Comparison of ENCODE assay signal across 8 cellular contexts in the genomic region with DNA sequence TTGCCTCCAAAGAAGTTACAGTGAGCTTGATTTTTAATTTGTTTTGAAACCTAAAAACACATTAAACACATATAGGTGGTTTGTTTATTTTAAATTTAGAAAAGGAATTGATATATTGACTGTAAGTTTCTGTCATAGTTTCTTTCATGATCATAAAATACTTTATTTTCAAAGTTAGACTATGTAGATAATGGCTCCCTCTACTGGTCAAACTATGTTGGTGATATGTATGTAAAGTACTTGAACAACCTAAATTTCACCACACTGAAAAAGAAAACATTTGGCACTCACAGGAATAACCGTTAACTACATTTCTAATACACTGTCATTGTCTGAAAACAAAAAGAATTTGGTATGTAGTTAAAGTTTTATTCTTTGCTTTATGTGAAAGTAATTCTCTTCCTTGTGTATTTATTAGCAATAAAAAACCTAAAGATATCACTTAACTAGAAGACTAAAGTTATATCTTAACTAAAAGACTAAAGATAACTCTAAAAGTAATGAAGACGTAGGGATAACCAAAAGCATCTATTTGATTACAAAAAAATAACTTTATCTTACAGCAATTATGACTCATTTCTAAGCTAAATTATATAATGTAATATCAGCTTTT.
DNase-seq lines count a peak whose midpoint lies in the region; ATAC-seq and TF ChIP-seq lines count a peak whose summit lies in the region.

No MANE protein-coding gene starts in this region.

- DNase-seq in GM04504 (ENCODE audit: low read depth) (peak; percentile 3), NCI-H2227 treated with DMSO at 0.1 percent for 48 hours (lab: John Stamatoyannopoulos, UW) (peak; percentile 47), MCF 10A (ENCODE audit: unreplicated experiment) (peak; percentile 49), mesenchymal stem cell (peak; percentile 26)
- no peak for DNase-seq in NK-92 treated with Interleukin-12 subunit alpha and Interleukin-12 subunit beta, amount 100 ng/mL, for 24 hours (lab: John Stamatoyannopoulos, UW)
- DNase-seq in activated naive CD4-positive, alpha-beta T cell treated with Interleukin-2 at 50 U/mL for 16 hours = no peak
- DNase-seq in activated T-cell treated with anti-CD3 and anti-CD28 coated beads, Interleukin-2, amount 50 U/mL, for 48 hours = no peak

- ATAC-seq in HG02798 (IDR thresholded peaks at IDR 0.05; ENCODE audit: poor library complexity, unreplicated experiment) = peak; percentile 70

- peak; percentile 46 for TF ChIP-seq CTCF in MCF 10A (IDR thresholded peaks at IDR 0.05; ENCODE audit: unreplicated experiment)

- WGBS in mesenchymal stem cell = no CpG with 5 or more reads among the region's 2 CpGs

- H3K27ac Mint-ChIP-seq in MCF 10A (ENCODE audit: low read depth, unreplicated experiment) = no peak overlapping the region

- intact Hi-C loops in MCF 10A (cut with micrococcal nuclease) = loop anchor here (1.0 to 10.0 kb wide), 3 partner anchors 383 to 742 kb away; no protein-coding TSS in a partner anchor

- H3K14ac ChIP-seq in mesenchymal stem cell (ENCODE audit: low read length in 2 of 2) = no peak overlapping the region

- H2BK15ac ChIP-seq in mesenchymal stem cell (ENCODE audit: low read depth, poor library complexity, severe bottlenecking) = no peak overlapping the region

- no peaks in the 10 kb centered on the region for H3K27me3 ChIP-seq in mesenchymal stem cell (ENCODE audit: control insufficient read depth in 1 of 2, insufficient read depth in 1 of 2, low read length in 2 of 2)

- H2AK5ac ChIP-seq in mesenchymal stem cell (ENCODE audit: low read length, severe bottlenecking) = no peak overlapping the region

- H3K4me2 ChIP-seq in mesenchymal stem cell (ENCODE audit: low read length, poor library complexity, severe bottlenecking) = no peak overlapping the region

- POLR2A ChIA-PET in MCF 10A (lab: Yijun Ruan, JAX) = no interaction called here

- H3K9me3 Mint-ChIP-seq in MCF 10A (ENCODE audit: unreplicated experiment) = no peaks in the 10 kb centered on the region

- no peak overlapping the region for H3K27ac ChIP-seq in mesenchymal stem cell (ENCODE audit: low read length, poor library complexity, severe bottlenecking)

- H4K91ac ChIP-seq in mesenchymal stem cell (ENCODE audit: low read length) = no peak overlapping the region

- no peak overlapping the region for H2BK5ac ChIP-seq in mesenchymal stem cell (ENCODE audit: low read depth, low read length, poor library complexity, severe bottlenecking)

- H3K23ac ChIP-seq in mesenchymal stem cell (ENCODE audit: low read length in 2 of 2) = no peak overlapping the region

- no peaks in the 10 kb centered on the region for H3K4me1 ChIP-seq in mesenchymal stem cell (ENCODE audit: control insufficient read depth, insufficient read depth, low read depth, low read length)

- no peak overlapping the region for H3K18ac ChIP-seq in mesenchymal stem cell (ENCODE audit: low read depth in 1 of 2, low read length in 2 of 2)

- H3K27me3 Mint-ChIP-seq in MCF 10A (ENCODE audit: insufficient read depth, unreplicated experiment) = peaks cover 64% of the 10 kb centered on the region

- no peak overlapping the region for H2BK120ac ChIP-seq in mesenchymal stem cell (ENCODE audit: low read depth, low read length)

- no peak overlapping the region for H2AFZ ChIP-seq in mesenchymal stem cell (ENCODE audit: low read depth, low read length)

- CTCF ChIA-PET in MCF 10A (lab: Yijun Ruan, JAX) = interaction anchor here (0.6 to 5.1 kb wide), 8 partner anchors 11 to 743 kb away, joined by 3 to 37 read pairs (median 4); no protein-coding TSS in a partner anchor

- H4K8ac ChIP-seq in mesenchymal stem cell (ENCODE audit: low read length) = no peak overlapping the region

- H3K4me3 ChIP-seq in mesenchymal stem cell (ENCODE audit: insufficient read depth in 1 of 2, low read depth in 1 of 2, low read length in 2 of 2) = no peak overlapping the region

- H2BK12ac ChIP-seq in mesenchymal stem cell (ENCODE audit: low read length in 2 of 2) = no peak overlapping the region

- no peak overlapping the region for H3K9ac ChIP-seq in mesenchymal stem cell (ENCODE audit: low read length)

- H3K9me3 ChIP-seq in mesenchymal stem cell (ENCODE audit: control insufficient read depth, low read length) = no peaks in the 10 kb centered on the region

- H3K79me1 ChIP-seq in mesenchymal stem cell (replicated peaks; ENCODE audit: low read length, poor library complexity, severe bottlenecking) = no peaks in the 10 kb centered on the region

- H3K4ac ChIP-seq in mesenchymal stem cell (ENCODE audit: low read depth in 1 of 2, low read length in 2 of 2) = no peak overlapping the region

- no peaks in the 10 kb centered on the region for H3K36me3 ChIP-seq in mesenchymal stem cell (ENCODE audit: control insufficient read depth in 1 of 2, insufficient read depth in 2 of 2, low read depth in 1 of 2, low read length in 2 of 2)

- no peaks in the 10 kb centered on the region for H3K4me1 Mint-ChIP-seq in MCF 10A (ENCODE audit: insufficient read depth, unreplicated experiment)

- no peaks in the 10 kb centered on the region for H3K36me3 Mint-ChIP-seq in MCF 10A (ENCODE audit: insufficient read depth, unreplicated experiment)

- H3K4me3 Mint-ChIP-seq in MCF 10A (ENCODE audit: unreplicated experiment) = no peak overlapping the region

- no TSS peak for BruUV-seq in MCF 10A (replicated peaks; lab: Mats Ljungman, UMichigan)

Comparison
In these comparisons a context has a peak if more than half of its experiments do, and no peak if none do; other contexts are left out.
1. DNase-seq: peak in GM04504 (single experiment), NCI-H2227 treated with DMSO at 0.1 percent for 48 hours (single experiment), MCF 10A (single experiment) and mesenchymal stem cell (single experiment); none in NK-92 treated with Interleukin-12 subunit alpha and Interleukin-12 subunit beta, amount 100 ng/mL, for 24 hours (single experiment), activated naive CD4-positive, alpha-beta T cell treated with Interleukin-2 at 50 U/mL for 16 hours (single experiment) and activated T-cell treated with anti-CD3 and anti-CD28 coated beads, Interleukin-2, amount 50 U/mL, for 48 hours (0 of 2).